Comparison of ENCODE assay signal across 3 cellular contexts in the genomic region with DNA sequence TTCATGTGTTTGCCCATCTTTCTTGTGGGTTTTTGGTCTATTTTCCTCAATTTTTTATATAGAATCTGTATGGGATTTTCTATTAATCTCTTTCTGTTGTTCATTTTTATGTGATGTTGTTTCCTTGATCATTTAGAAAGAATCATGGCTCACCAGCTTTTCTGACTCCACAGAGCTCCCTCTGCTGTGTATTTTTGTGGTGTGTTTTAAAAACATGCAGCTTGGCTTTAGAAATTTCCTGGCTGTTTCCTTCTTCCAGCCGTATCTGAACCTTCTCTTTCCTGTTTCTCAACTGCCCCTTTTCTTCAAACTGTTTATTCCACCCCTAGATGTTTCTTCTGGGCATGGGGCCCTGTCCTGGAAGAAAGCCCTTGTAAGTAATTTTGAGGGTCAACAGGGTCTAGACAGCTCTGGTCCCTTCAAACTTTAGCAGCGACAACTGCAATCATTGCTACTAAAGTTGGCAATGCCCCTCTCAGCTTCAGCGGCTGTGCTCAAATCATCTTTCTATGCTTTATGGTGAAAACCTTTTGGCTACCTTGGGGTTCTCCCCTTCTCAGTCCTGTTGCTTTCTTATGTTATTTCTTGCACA.
TF ChIP-seq lines count a peak whose summit lies in the region.

No MANE protein-coding gene starts in this region.

TF ChIP-seq in IMR-90, 13 proteins besides CTCF, POLR2A, EP300 and RAD21:
- TF ChIP-seq USF2 (IDR thresholded peaks at IDR 0.05; ENCODE audit: low read depth, low read length) (no peak), NFE2L2 (IDR thresholded peaks at IDR 0.05; ENCODE audit: low read depth, low read length) (no peak), MAFK (IDR thresholded peaks at IDR 0.05; ENCODE audit: low read depth, low read length) (no peak), CEBPB (IDR thresholded peaks at IDR 0.05; ENCODE audit: low read depth, low read length) (no peak), CHD1 (IDR thresholded peaks at IDR 0.05; ENCODE audit: low read depth, low read length) (no peak), RCOR1 (IDR thresholded peaks at IDR 0.05; ENCODE audit: insufficient replicate concordance, low read length) (no peak), MAZ (IDR thresholded peaks at IDR 0.05; ENCODE audit: borderline replicate concordance, low read depth, low read length) (no peak), FOS (IDR thresholded peaks at IDR 0.05; ENCODE audit: low read depth, low read length) (no peak), BHLHE40 (IDR thresholded peaks at IDR 0.05; ENCODE audit: low read depth, low read length) (no peak)
- TF ChIP-seq, protein P1, sequence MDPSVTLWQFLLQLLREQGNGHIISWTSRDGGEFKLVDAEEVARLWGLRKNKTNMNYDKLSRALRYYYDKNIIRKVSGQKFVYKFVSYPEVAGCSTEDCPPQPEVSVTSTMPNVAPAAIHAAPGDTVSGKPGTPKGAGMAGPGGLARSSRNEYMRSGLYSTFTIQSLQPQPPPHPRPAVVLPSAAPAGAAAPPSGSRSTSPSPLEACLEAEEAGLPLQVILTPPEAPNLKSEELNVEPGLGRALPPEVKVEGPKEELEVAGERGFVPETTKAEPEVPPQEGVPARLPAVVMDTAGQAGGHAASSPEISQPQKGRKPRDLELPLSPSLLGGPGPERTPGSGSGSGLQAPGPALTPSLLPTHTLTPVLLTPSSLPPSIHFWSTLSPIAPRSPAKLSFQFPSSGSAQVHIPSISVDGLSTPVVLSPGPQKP (IDR thresholded peaks at IDR 0.05; ENCODE audit: borderline replicate concordance, low read depth, low read length) = no peak

TF ChIP-seq in GM23338, 12 proteins besides CTCF, POLR2A, EP300 and RAD21 (continues in another document):
- TF ChIP-seq ETS1 (IDR thresholded peaks at IDR 0.05) = no peak
- no peak for TF ChIP-seq POLR2AphosphoS5 (IDR thresholded peaks at IDR 0.05; ENCODE audit: low read depth)
- TF ChIP-seq, protein P2, sequence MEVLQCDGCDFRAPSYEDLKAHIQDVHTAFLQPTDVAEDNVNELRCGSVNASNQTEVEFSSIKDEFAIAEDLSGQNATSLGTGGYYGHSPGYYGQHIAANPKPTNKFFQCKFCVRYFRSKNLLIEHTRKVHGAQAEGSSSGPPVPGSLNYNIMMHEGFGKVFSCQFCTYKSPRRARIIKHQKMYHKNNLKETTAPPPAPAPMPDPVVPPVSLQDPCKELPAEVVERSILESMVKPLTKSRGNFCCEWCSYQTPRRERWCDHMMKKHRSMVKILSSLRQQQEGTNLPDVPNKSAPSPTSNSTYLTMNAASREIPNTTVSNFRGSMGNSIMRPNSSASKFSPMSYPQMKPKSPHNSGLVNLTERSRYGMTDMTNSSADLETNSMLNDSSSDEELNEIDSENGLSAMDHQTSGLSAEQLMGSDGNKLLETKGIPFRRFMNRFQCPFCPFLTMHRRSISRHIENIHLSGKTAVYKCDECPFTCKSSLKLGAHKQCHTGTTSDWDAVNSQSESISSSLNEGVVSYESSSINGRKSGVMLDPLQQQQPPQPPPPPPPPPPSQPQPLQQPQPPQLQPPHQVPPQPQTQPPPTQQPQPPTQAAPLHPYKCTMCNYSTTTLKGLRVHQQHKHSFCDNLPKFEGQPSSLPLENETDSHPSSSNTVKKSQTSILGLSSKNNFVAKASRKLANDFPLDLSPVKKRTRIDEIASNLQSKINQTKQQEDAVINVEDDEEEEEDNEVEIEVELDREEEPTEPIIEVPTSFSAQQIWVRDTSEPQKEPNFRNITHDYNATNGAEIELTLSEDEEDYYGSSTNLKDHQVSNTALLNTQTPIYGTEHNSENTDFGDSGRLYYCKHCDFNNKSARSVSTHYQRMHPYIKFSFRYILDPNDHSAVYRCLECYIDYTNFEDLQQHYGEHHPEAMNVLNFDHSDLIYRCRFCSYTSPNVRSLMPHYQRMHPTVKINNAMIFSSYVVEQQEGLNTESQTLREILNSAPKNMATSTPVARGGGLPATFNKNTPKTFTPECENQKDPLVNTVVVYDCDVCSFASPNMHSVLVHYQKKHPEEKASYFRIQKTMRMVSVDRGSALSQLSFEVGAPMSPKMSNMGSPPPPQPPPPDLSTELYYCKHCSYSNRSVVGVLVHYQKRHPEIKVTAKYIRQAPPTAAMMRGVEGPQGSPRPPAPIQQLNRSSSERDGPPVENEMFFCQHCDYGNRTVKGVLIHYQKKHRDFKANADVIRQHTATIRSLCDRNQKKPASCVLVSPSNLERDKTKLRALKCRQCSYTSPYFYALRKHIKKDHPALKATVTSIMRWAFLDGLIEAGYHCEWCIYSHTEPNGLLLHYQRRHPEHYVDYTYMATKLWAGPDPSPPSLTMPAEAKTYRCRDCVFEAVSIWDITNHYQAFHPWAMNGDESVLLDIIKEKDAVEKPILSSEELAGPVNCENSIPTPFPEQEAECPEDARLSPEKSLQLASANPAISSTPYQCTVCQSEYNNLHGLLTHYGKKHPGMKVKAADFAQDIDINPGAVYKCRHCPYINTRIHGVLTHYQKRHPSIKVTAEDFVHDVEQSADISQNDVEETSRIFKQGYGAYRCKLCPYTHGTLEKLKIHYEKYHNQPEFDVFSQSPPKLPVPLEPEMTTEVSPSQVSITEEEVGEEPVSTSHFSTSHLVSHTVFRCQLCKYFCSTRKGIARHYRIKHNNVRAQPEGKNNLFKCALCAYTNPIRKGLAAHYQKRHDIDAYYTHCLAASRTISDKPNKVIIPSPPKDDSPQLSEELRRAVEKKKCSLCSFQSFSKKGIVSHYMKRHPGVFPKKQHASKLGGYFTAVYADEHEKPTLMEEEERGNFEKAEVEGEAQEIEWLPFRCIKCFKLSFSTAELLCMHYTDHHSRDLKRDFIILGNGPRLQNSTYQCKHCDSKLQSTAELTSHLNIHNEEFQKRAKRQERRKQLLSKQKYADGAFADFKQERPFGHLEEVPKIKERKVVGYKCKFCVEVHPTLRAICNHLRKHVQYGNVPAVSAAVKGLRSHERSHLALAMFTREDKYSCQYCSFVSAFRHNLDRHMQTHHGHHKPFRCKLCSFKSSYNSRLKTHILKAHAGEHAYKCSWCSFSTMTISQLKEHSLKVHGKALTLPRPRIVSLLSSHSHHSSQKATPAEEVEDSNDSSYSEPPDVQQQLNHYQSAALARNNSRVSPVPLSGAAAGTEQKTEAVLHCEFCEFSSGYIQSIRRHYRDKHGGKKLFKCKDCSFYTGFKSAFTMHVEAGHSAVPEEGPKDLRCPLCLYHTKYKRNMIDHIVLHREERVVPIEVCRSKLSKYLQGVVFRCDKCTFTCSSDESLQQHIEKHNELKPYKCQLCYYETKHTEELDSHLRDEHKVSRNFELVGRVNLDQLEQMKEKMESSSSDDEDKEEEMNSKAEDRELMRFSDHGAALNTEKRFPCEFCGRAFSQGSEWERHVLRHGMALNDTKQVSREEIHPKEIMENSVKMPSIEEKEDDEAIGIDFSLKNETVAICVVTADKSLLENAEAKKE (CRISPR knock-in tag; IDR thresholded peaks at IDR 0.05) = no peak
- TF ChIP-seq ZNF114 (CRISPR knock-in tag; IDR thresholded peaks at IDR 0.05) = no peak
- TF ChIP-seq EZH2phosphoT487 (IDR thresholded peaks at IDR 0.05; ENCODE audit: unreplicated experiment) = no peak
- no peak for TF ChIP-seq CREB1 (CRISPR knock-in tag; IDR thresholded peaks at IDR 0.05; ENCODE audit: low read depth)

TF ChIP-seq in SK-N-SH, 30 proteins besides CTCF, POLR2A, EP300 and RAD21:
- TF ChIP-seq, protein P3, sequence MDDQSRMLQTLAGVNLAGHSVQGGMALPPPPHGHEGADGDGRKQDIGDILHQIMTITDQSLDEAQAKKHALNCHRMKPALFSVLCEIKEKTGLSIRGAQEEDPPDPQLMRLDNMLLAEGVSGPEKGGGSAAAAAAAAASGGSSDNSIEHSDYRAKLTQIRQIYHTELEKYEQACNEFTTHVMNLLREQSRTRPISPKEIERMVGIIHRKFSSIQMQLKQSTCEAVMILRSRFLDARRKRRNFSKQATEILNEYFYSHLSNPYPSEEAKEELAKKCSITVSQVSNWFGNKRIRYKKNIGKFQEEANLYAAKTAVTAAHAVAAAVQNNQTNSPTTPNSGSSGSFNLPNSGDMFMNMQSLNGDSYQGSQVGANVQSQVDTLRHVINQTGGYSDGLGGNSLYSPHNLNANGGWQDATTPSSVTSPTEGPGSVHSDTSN (IDR thresholded peaks at IDR 0.05) = no peak
- TF ChIP-seq FOSL2 (IDR thresholded peaks at IDR 0.05; ENCODE audit: borderline replicate concordance, low read depth) (no peak), GABPA (IDR thresholded peaks at IDR 0.05; ENCODE audit: low read depth) (no peak), REST (IDR thresholded peaks at IDR 0.05; ENCODE audit: low read depth, low read length) (no peak), RXRA (IDR thresholded peaks at IDR 0.05; ENCODE audit: borderline replicate concordance, low read depth) (no peak), MEF2A (IDR thresholded peaks at IDR 0.05; ENCODE audit: borderline replicate concordance, low read depth) (no peak), SMC3 (IDR thresholded peaks at IDR 0.05; ENCODE audit: low read depth, low read length) (no peak), SIN3A (IDR thresholded peaks at IDR 0.05; ENCODE audit: borderline replicate concordance, low read depth, low read length) (no peak)
- TF ChIP-seq, protein P4, sequence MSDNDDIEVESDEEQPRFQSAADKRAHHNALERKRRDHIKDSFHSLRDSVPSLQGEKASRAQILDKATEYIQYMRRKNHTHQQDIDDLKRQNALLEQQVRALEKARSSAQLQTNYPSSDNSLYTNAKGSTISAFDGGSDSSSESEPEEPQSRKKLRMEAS (IDR thresholded peaks at IDR 0.05; ENCODE audit: low read depth) = no peak
TF ChIP-seq in SK-N-SH: peak in this region for 0.
